15 cellular contexts compared by ENCODE assay signal in genomic region chr7:103752995-103753394, GRCh38.
A peak's percentile ranks its signal among the peaks of the same experiment; 100 is the strongest.
DNase-seq lines count a peak whose midpoint lies in the region; ATAC-seq and TF ChIP-seq lines count a peak whose summit lies in the region.
"Had no signal": no experiment of that assay in that cellular context is flagged by ENCODE, and none has a peak within 500 bp of the region (broad histone marks: within the 10 kb centered on the region; RNA-seq: fewer than 3 reads in every experiment).

No MANE protein-coding gene starts in this region.

- H3K36me3 ChIP-seq in Karpas-422 (ENCODE audit: insufficient read depth, low read length) (no peaks in the 10 kb centered on the region), hepatocyte (replicated peaks; ENCODE audit: insufficient read depth, low read depth) (no peaks in the 10 kb centered on the region)
- H3K36me3 ChIP-seq: transverse colon had no signal

- H3K4me1 ChIP-seq in Karpas-422 (ENCODE audit: low read length) (no peaks in the 10 kb centered on the region), hepatocyte (ENCODE audit: insufficient read depth) (no peaks in the 10 kb centered on the region)
- H3K4me1 ChIP-seq: transverse colon had no signal

- H3K4me3 Mint-ChIP-seq in glutamatergic neuron (ENCODE audit: unreplicated experiment) = no peak overlapping the region
- H3K4me3 Mint-ChIP-seq: brain, IgD-negative memory B cell had no signal

- no peak overlapping the region for H3K9ac ChIP-seq in Karpas-422 (ENCODE audit: low read length)

- H3K27me3 ChIP-seq in Karpas-422 (ENCODE audit: low read length) (no peaks in the 10 kb centered on the region), hepatocyte (no peaks in the 10 kb centered on the region)
- H3K27me3 ChIP-seq: transverse colon had no signal

- H3K79me2 ChIP-seq in Karpas-422 (ENCODE audit: low read length) (no peaks in the 10 kb centered on the region), hepatocyte (no peaks in the 10 kb centered on the region)

- no peaks in the 10 kb centered on the region for H3K27me3 Mint-ChIP-seq in glutamatergic neuron (ENCODE audit: unreplicated experiment)
- H3K27me3 Mint-ChIP-seq: brain, IgD-negative memory B cell had no signal

- H3K9me2 ChIP-seq in Karpas-422 (replicated peaks; ENCODE audit: insufficient read depth, low read length) (no peaks in the 10 kb centered on the region), hepatocyte (replicated peaks; ENCODE audit: insufficient read depth) (no peaks in the 10 kb centered on the region)

- H2AFZ ChIP-seq in Karpas-422 (ENCODE audit: low read length) (no peak overlapping the region), hepatocyte (no peak overlapping the region)

- no peaks in the 10 kb centered on the region for H4K20me1 ChIP-seq in Karpas-422 (ENCODE audit: insufficient read depth, low read depth, low read length)
- H4K20me1 ChIP-seq in hepatocyte (ENCODE audit: insufficient read depth, poor library complexity, severe bottlenecking) = no peaks in the 10 kb centered on the region

- no peak overlapping the region for H3K27ac Mint-ChIP-seq in glutamatergic neuron (ENCODE audit: unreplicated experiment)
- H3K27ac Mint-ChIP-seq: brain, IgD-negative memory B cell had no signal

- no peaks in the 10 kb centered on the region for H3K9me3 ChIP-seq in Karpas-422 (ENCODE audit: low read length)
- no peaks in the 10 kb centered on the region for H3K9me3 ChIP-seq in hepatocyte (ENCODE audit: low read depth)
- H3K9me3 ChIP-seq: transverse colon had no signal

- no peak for ATAC-seq in GM21717 (IDR thresholded peaks at IDR 0.05; ENCODE audit: unreplicated experiment)
- ATAC-seq: HCT116 had no signal

- WGBS in hepatocyte (ENCODE audit: low lambda C conversion rate, missing lambda C conversion rate) = 64% methylated on average over 2 of the region's 2 CpGs

- H3K36me3 Mint-ChIP-seq in glutamatergic neuron (ENCODE audit: unreplicated experiment) = no peaks in the 10 kb centered on the region
- H3K36me3 Mint-ChIP-seq: brain, IgD-negative memory B cell had no signal

- H3K27ac ChIP-seq in Karpas-422 (ENCODE audit: low read length) = no peak overlapping the region
- no peak overlapping the region for H3K27ac ChIP-seq in hepatocyte
- H3K27ac ChIP-seq: transverse colon had no signal

- H3K4me2 ChIP-seq in Karpas-422 (ENCODE audit: low read depth, low read length, poor library complexity, severe bottlenecking) (no peak overlapping the region), hepatocyte (no peak overlapping the region)

- no peaks in the 10 kb centered on the region for H3K4me1 Mint-ChIP-seq in glutamatergic neuron (ENCODE audit: low read depth, unreplicated experiment)
- H3K4me1 Mint-ChIP-seq: brain, IgD-negative memory B cell had no signal

- DNase-seq in DMS53 (lab: John Stamatoyannopoulos, UW) (peak; percentile 84), Karpas-422 (peak; percentile 43), SW480 (ENCODE audit: low spot score) (peak; percentile 36), hepatocyte (ENCODE audit: low spot score) (peak; percentile 8), glutamatergic neuron (no peak), SKM-1 (lab: John Stamatoyannopoulos, UW; ENCODE audit: unreplicated experiment) (no peak), AML-193 (lab: John Stamatoyannopoulos, UW) (no peak)
- DNase-seq: NCI-H510A, occipital lobe, SW 1271, transverse colon had no signal

- no peaks in the 10 kb centered on the region for H3K9me3 Mint-ChIP-seq in glutamatergic neuron (ENCODE audit: unreplicated experiment)
- H3K9me3 Mint-ChIP-seq: brain had no signal

- peak; percentile 40 for TF ChIP-seq CTCF in hepatocyte (IDR thresholded peaks at IDR 0.05; ENCODE audit: poor library complexity)
- TF ChIP-seq CTCF in glutamatergic neuron (IDR thresholded peaks at IDR 0.05; ENCODE audit: partially characterized antibody, unreplicated experiment) = no peak

- no peak overlapping the region for H3K4me3 ChIP-seq in Karpas-422 (ENCODE audit: low read length)
- H3K4me3 ChIP-seq in hepatocyte = no peak overlapping the region
- H3K4me3 ChIP-seq: transverse colon had no signal

Comparison
In these comparisons a context has a peak if more than half of its experiments do, and no peak if none do; other contexts are left out.
1. DNase-seq: peak in DMS53 (single experiment), Karpas-422 (single experiment), SW480 (single experiment) and hepatocyte (single experiment); none in glutamatergic neuron (single experiment), SKM-1 (single experiment) and AML-193 (0 of 2).